Comparison of ENCODE assay signal across 26 cellular contexts in genomic region chr5:78187172-78187571, GRCh38.
"Had no signal": no experiment of that assay in that cellular context is flagged by ENCODE, and none has a peak within 500 bp of the region (broad histone marks: within the 10 kb centered on the region; RNA-seq: fewer than 3 reads in every experiment).

No MANE protein-coding gene starts in this region.

- H3K4me3 ChIP-seq: coronary artery, dorsolateral prefrontal cortex, gastroesophageal sphincter, heart right ventricle, hepatocyte had no signal

- H3K4me1 ChIP-seq: gastroesophageal sphincter, heart right ventricle had no signal

- H3K27ac ChIP-seq: brain microvascular endothelial cell, coronary artery, dorsolateral prefrontal cortex, gastroesophageal sphincter, heart right ventricle, hepatocyte had no signal

- H3K27me3 ChIP-seq: brain microvascular endothelial cell, dorsolateral prefrontal cortex, gastroesophageal sphincter, heart right ventricle, hepatocyte had no signal

- FAIRE-seq: astrocyte, bronchial epithelial cell had no signal

- DNase-seq: activated CD4-positive, alpha-beta memory T cell treated with anti-CD3 and anti-CD28 coated beads, Interleukin-2, amount 10 ng/mL, durations not matched to agents 7 days and 5 days; activated CD4-positive, alpha-beta T cell treated with anti-CD3 and anti-CD28 coated beads for 36 hours; activated CD4-positive, alpha-beta T cell treated with anti-CD3 and anti-CD28 coated beads, Interleukin-2, amount 10 ng/mL, durations not matched to agents 24 days and 14 days; activated CD4-positive, CD25-positive, alpha-beta regulatory T cell; activated CD4-positive, CD25-positive, alpha-beta regulatory T cell treated with anti-CD3 and anti-CD28 coated beads, Interleukin-2, amount 50 U/mL, for 72 hours; activated CD8-positive, alpha-beta memory T cell treated with anti-CD3 and anti-CD28 coated beads, Interleukin-2, amount 50 U/mL, for 48 hours; activated gamma-delta T cell; activated naive CD4-positive, alpha-beta T cell; activated naive CD4-positive, alpha-beta T cell treated with anti-CD3 and anti-CD28 coated beads, Interleukin-2, amount 10 ng/mL, durations not matched to agents 7 days and 5 days; activated naive CD8-positive, alpha-beta T cell treated with anti-CD3 and anti-CD28 coated beads, Interleukin-2, amount 10 ng/mL, durations not matched to agents 7 days and 5 days; activated T-cell treated with anti-CD3 and anti-CD28 coated beads for 4 hours; activated T-cell treated with anti-CD3 and anti-CD28 coated beads, Interleukin-2, amount 50 U/mL, for 24 hours; activated T-cell treated with anti-CD3 and anti-CD28 coated beads, Interleukin-2, amount 50 U/mL, for 72 hours; anterior cingulate cortex; brain microvascular endothelial cell; dorsolateral prefrontal cortex; effector memory CD4-positive, alpha-beta T cell; endodermal cell; foreskin melanocyte; heart right ventricle; T-helper 2 cell had no signal
